ENCODE assay signal across 26 cellular contexts in the genomic region with DNA sequence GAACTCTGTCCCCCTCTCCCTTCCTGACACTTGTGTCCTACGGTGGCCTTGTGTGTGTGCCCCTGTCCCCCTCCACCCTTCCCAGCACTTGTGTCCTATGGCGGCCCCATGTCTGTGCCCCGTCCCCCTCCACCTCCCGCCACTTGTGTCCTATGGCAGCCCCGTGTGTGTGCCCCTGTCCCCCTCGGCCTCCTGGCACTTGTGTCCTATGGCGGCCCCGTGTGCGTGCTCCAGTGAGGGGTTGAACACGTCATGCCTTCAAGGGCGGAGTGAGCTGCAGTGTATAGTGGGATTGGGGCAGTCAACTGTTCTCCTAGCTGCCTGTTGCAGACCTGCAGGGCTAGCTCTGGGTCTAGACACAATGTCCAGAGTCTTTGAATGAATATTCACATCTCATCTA.
"Had no signal": no experiment of that assay in that cellular context is flagged by ENCODE, and none has a peak within 500 bp of the region (broad histone marks: within the 10 kb centered on the region; RNA-seq: fewer than 3 reads in every experiment).

No MANE protein-coding gene starts in this region.

- H3K36me3 Mint-ChIP-seq: immature natural killer cell; mesothelial cell of epicardium; stimulated activated effector memory CD8-positive, alpha-beta T cell treated with anti-CD3 and anti-CD28 coated beads, Interleukin-12 subunit alpha, Interleukin-12 subunit beta, amount 100 ng/mL, for 72 hours had no signal

- H3K36me3 ChIP-seq: heart left ventricle, lower lobe of right lung, ovary, prostate gland, suprapubic skin, thoracic aorta, tibial artery, upper lobe of right lung had no signal

- H3K27ac ChIP-seq: heart left ventricle, left lung, lower lobe of right lung, ovary, prostate gland, skin epidermis, suprapubic skin, thoracic aorta, tibial artery, upper lobe of right lung had no signal

- H3K4me1 ChIP-seq: heart left ventricle, left lung, lower lobe of right lung, prostate gland, suprapubic skin, tibial artery, upper lobe of right lung had no signal

- H3K9me3 ChIP-seq: lower lobe of right lung, ovary, prostate gland, suprapubic skin, thoracic aorta, upper lobe of right lung had no signal

- DNase-seq: heart left ventricle; hypothalamus; immature natural killer cell; kidney; left colon; left lung; lower lobe of right lung; mammary epithelial cell; mesenchymal stem cell; naive B cell; natural killer cell; ovary; retina; right cardiac atrium; stimulated activated CD4-positive, alpha-beta T cell treated with anti-CD3 and anti-CD28 coated beads, Interleukin-4, amount 100 ng/mL, for 24 hours; stimulated activated naive CD4-positive, alpha-beta T cell; tibial artery; trophoblast cell; upper lobe of right lung had no signal

- H3K27me3 ChIP-seq: ovary had no signal

- H3K4me3 Mint-ChIP-seq: immature natural killer cell; mesothelial cell of epicardium; naive B cell; natural killer cell; stimulated activated effector memory CD8-positive, alpha-beta T cell treated with anti-CD3 and anti-CD28 coated beads, Interleukin-12 subunit alpha, Interleukin-12 subunit beta, amount 100 ng/mL, for 72 hours had no signal

- H3K4me1 Mint-ChIP-seq: mesothelial cell of epicardium; stimulated activated effector memory CD8-positive, alpha-beta T cell treated with anti-CD3 and anti-CD28 coated beads, Interleukin-12 subunit alpha, Interleukin-12 subunit beta, amount 100 ng/mL, for 72 hours had no signal

- H3K27ac Mint-ChIP-seq: immature natural killer cell; mesothelial cell of epicardium; naive B cell; natural killer cell; stimulated activated effector memory CD8-positive, alpha-beta T cell treated with anti-CD3 and anti-CD28 coated beads, Interleukin-12 subunit alpha, Interleukin-12 subunit beta, amount 100 ng/mL, for 72 hours had no signal

- H3K4me3 ChIP-seq: heart left ventricle, left lung, lower lobe of right lung, ovary, prostate gland, skin epidermis, suprapubic skin, thoracic aorta, tibial artery, upper lobe of right lung had no signal

- ATAC-seq: heart left ventricle; left colon; left lung; lower lobe of right lung; natural killer cell; right cardiac atrium; sciatic nerve; stimulated activated effector memory CD8-positive, alpha-beta T cell treated with anti-CD3 and anti-CD28 coated beads, Interleukin-12 subunit alpha, Interleukin-12 subunit beta, amount 100 ng/mL, for 72 hours; upper lobe of right lung had no signal
